In genomic region chr9:133850937-133851336, GRCh38 we compare ENCODE assay signal across 23 cellular contexts.
"Had no signal": no experiment of that assay in that cellular context is flagged by ENCODE, and none has a peak within 500 bp of the region (broad histone marks: within the 10 kb centered on the region; RNA-seq: fewer than 3 reads in every experiment).

No MANE protein-coding gene starts in this region.

- H3K27me3 ChIP-seq: SJCRH30 had no signal

- H3K4me3 Mint-ChIP-seq: activated CD4-positive, alpha-beta T cell treated with anti-CD3 and anti-CD28 coated beads for 36 hours; activated CD8-positive, alpha-beta T cell treated with anti-CD3 and anti-CD28 coated beads for 36 hours; activated naive CD4-positive, alpha-beta T cell treated with anti-CD3 and anti-CD28 coated beads, Interleukin-2, amount 50 U/mL, for 24 hours; activated T-cell treated with anti-CD3 and anti-CD28 coated beads, Interleukin-2, amount 50 U/mL, for 72 hours; central memory CD8-positive, alpha-beta T cell had no signal

- H3K4me1 Mint-ChIP-seq: activated CD4-positive, alpha-beta T cell treated with anti-CD3 and anti-CD28 coated beads for 36 hours; activated naive CD4-positive, alpha-beta T cell treated with anti-CD3 and anti-CD28 coated beads, Interleukin-2, amount 50 U/mL, for 24 hours; central memory CD8-positive, alpha-beta T cell had no signal

- H3K9ac ChIP-seq: SK-N-SH had no signal

- H3K27me3 Mint-ChIP-seq: activated CD4-positive, alpha-beta T cell treated with anti-CD3 and anti-CD28 coated beads for 36 hours; activated CD8-positive, alpha-beta T cell treated with anti-CD3 and anti-CD28 coated beads for 36 hours; activated naive CD4-positive, alpha-beta T cell treated with anti-CD3 and anti-CD28 coated beads, Interleukin-2, amount 50 U/mL, for 24 hours; central memory CD8-positive, alpha-beta T cell had no signal

- ATAC-seq: activated CD4-positive, alpha-beta T cell treated with anti-CD3 and anti-CD28 coated beads for 36 hours; activated CD8-positive, alpha-beta T cell treated with anti-CD3 and anti-CD28 coated beads for 36 hours; activated T-cell treated with anti-CD3 and anti-CD28 coated beads, Interleukin-2, amount 50 U/mL, for 72 hours had no signal

- H3K4me2 ChIP-seq: SK-N-SH had no signal

- H3K9me3 Mint-ChIP-seq: activated CD8-positive, alpha-beta T cell treated with anti-CD3 and anti-CD28 coated beads for 36 hours; activated naive CD4-positive, alpha-beta T cell treated with anti-CD3 and anti-CD28 coated beads, Interleukin-2, amount 50 U/mL, for 24 hours; activated T-cell treated with anti-CD3 and anti-CD28 coated beads, Interleukin-2, amount 50 U/mL, for 72 hours; central memory CD8-positive, alpha-beta T cell had no signal

- H3K27ac ChIP-seq: SJCRH30, VCaP had no signal

- H3K4me3 ChIP-seq: SJCRH30 had no signal

- H3K4me1 ChIP-seq: SJCRH30 had no signal

- H3K9me3 ChIP-seq: SJCRH30, SK-N-SH had no signal

- H3K27ac Mint-ChIP-seq: activated CD4-positive, alpha-beta T cell treated with anti-CD3 and anti-CD28 coated beads for 36 hours; activated CD8-positive, alpha-beta T cell treated with anti-CD3 and anti-CD28 coated beads for 36 hours; activated naive CD4-positive, alpha-beta T cell treated with anti-CD3 and anti-CD28 coated beads, Interleukin-2, amount 50 U/mL, for 24 hours; activated T-cell treated with anti-CD3 and anti-CD28 coated beads, Interleukin-2, amount 50 U/mL, for 72 hours had no signal

- DNase-seq: activated CD4-positive, alpha-beta T cell treated with anti-CD3 and anti-CD28 coated beads for 36 hours; activated CD8-positive, alpha-beta memory T cell treated with anti-CD3 and anti-CD28 coated beads, Interleukin-2, amount 50 U/mL, for 4 hours; activated CD8-positive, alpha-beta T cell treated with anti-CD3 and anti-CD28 coated beads for 36 hours; activated naive CD4-positive, alpha-beta T cell; activated T-cell treated with anti-CD3 and anti-CD28 coated beads, Interleukin-2, amount 50 U/mL, for 72 hours; aorta; Kasumi-1; KBM-7; NCI-H1092; NCI-H1417 treated with DMSO at 0.1 percent for 48 hours; NCI-H1694 treated with DMSO at 0.1 percent for 48 hours; NCI-H2029 treated with DMSO at 0.1 percent for 48 hours; NCI-H345; NCI-H510A; NCI-H526 treated with DMSO at 0.1 percent for 48 hours; NCI-H82; Right ventricle myocardium superior; SJCRH30; SK-N-SH; T-helper 1 cell had no signal

- H3K36me3 Mint-ChIP-seq: activated naive CD4-positive, alpha-beta T cell treated with anti-CD3 and anti-CD28 coated beads, Interleukin-2, amount 50 U/mL, for 24 hours had no signal
